In the genomic region with DNA sequence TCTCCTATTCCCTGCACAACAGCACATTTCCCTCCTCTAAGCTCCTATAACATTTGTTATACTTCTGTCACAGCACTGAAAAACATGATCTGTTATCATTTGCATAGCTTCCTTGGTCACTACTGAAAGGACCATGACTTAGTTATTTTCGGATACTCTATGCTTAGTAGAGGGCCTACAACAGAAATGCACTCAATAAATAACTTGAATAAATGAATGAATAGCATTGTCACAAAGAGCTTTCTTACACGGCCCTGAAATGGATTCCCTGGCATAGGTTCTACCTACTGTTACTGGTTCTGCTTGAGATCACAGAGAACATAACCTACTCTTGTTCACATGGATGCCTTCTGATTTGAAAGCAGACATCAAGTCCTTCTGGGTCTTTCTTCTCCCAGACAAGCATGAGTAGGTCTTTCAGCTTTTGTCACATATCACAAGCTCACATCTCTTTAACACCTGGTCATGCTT, we compare ENCODE assay signal across 13 cellular contexts. TPM values are rescaled to one million over a fixed set of nuclear protein-coding genes. Genes with fewer than 3 reads are reported as not detected.
DNase-seq lines count a peak whose midpoint lies in the region; ATAC-seq and TF ChIP-seq lines count a peak whose summit lies in the region.
"Had no signal": no experiment of that assay in that cellular context is flagged by ENCODE, and none has a peak within 500 bp of the region (broad histone marks: within the 10 kb centered on the region; RNA-seq: fewer than 3 reads in every experiment).

No MANE protein-coding gene starts in this region.

- intact Hi-C loops in uterus (cut with DNase I; ENCODE audit: low total_unique reads): no loop called here

- no peaks in the 10 kb centered on the region for H3K9me3 ChIP-seq in uterus
- H3K9me3 ChIP-seq: colonic mucosa, upper lobe of right lung had no signal

- no peak overlapping the region for H3K27ac ChIP-seq in uterus
- H3K27ac ChIP-seq: colonic mucosa, skin epidermis, upper lobe of right lung had no signal

- peak overlapping the region; percentile 66 to 82 (median 72) for H3K27ac Mint-ChIP-seq in IgD-negative memory B cell
- no peak overlapping the region for H3K27ac Mint-ChIP-seq in immature natural killer cell
- H3K27ac Mint-ChIP-seq: naive thymus-derived CD8-positive, alpha-beta T cell had no signal

- H3K4me3 Mint-ChIP-seq in IgD-negative memory B cell: peak overlapping the region; percentile 49 to 77 (median 62)
- H3K4me3 Mint-ChIP-seq in immature natural killer cell: no peak overlapping the region
- H3K4me3 Mint-ChIP-seq: naive thymus-derived CD8-positive, alpha-beta T cell had no signal

- H3K27me3 ChIP-seq in uterus: no peaks in the 10 kb centered on the region
- H3K27me3 ChIP-seq: colonic mucosa, upper lobe of right lung had no signal

- H3K27me3 Mint-ChIP-seq in IgD-negative memory B cell (peaks cover 1% of the 10 kb centered on the region), immature natural killer cell (ENCODE audit: low read depth in 3 of 3) (peaks cover 2 to 4% (median 3%) of the 10 kb centered on the region in 3 donors)

- no peak overlapping the region for H3K4me3 ChIP-seq in uterus
- H3K4me3 ChIP-seq: colonic mucosa, skin epidermis, upper lobe of right lung had no signal

- H3K9me3 Mint-ChIP-seq in IgD-negative memory B cell: no peaks in the 10 kb centered on the region
- no peaks in the 10 kb centered on the region for H3K9me3 Mint-ChIP-seq in immature natural killer cell

- H3K4me1 ChIP-seq in uterus: no peaks in the 10 kb centered on the region
- H3K4me1 ChIP-seq: colonic mucosa, upper lobe of right lung had no signal

- no peak for TF ChIP-seq CTCF in uterus (IDR thresholded peaks at IDR 0.05)

- TF ChIP-seq POLR2A in uterus (IDR thresholded peaks at IDR 0.05): no peak

- H3K4me1 Mint-ChIP-seq in IgD-negative memory B cell (peaks cover 19 to 37% (median 30%) of the 10 kb centered on the region in 3 donors), immature natural killer cell (no peaks in the 10 kb centered on the region)
- H3K4me1 Mint-ChIP-seq: naive thymus-derived CD8-positive, alpha-beta T cell had no signal

- no peak for DNase-seq in DMS153 (lab: John Stamatoyannopoulos, UW)
- DNase-seq in NCI-H2227 treated with DMSO at 0.1 percent for 48 hours (lab: John Stamatoyannopoulos, UW): no peak
- no peak for DNase-seq in uterus
- DNase-seq in immature natural killer cell: no peak
- DNase-seq: colonic mucosa; naive thymus-derived CD8-positive, alpha-beta T cell; NCI-H1930; upper lobe of right lung had no signal

- H3K36me3 Mint-ChIP-seq in IgD-negative memory B cell (peaks cover 3% of the 10 kb centered on the region), immature natural killer cell (no peaks in the 10 kb centered on the region)

- ATAC-seq in GM18498 (IDR thresholded peaks at IDR 0.05; ENCODE audit: unreplicated experiment) (peak; percentile 85), GM19467 (IDR thresholded peaks at IDR 0.05; ENCODE audit: unreplicated experiment) (peak; percentile 37), HG02885 (IDR thresholded peaks at IDR 0.05; ENCODE audit: poor library complexity, unreplicated experiment) (peak; percentile 81)
- ATAC-seq: naive thymus-derived CD8-positive, alpha-beta T cell; upper lobe of right lung had no signal

- no peaks in the 10 kb centered on the region for H3K36me3 ChIP-seq in uterus
- H3K36me3 ChIP-seq: colonic mucosa, upper lobe of right lung had no signal

RNA-seq across cellular contexts. Expression of a gene that starts 41.6 kb away (rescaled TPM):
- 11.6 TPM for polyA plus RNA-seq in IgD-negative memory B cell
- total RNA-seq in uterus: 10 to 100 TPM; 20.4 to 55.2 (median 30.6) TPM
- polyA plus RNA-seq in immature natural killer cell: 1 to 10 TPM in 2 of 3 donors, not detected in 1; 2.0 to 7.9 TPM

Comparison
In these comparisons a context has a peak if more than half of its experiments do, and no peak if none do; other contexts are left out.
1. H3K27ac Mint-ChIP-seq: peak in IgD-negative memory B cell (3 of 3); none in immature natural killer cell (0 of 6).
2. H3K4me3 Mint-ChIP-seq: peak in IgD-negative memory B cell (4 of 4); none in immature natural killer cell (0 of 5).
3. Peak in every context shown above with its lines, with median percentiles within 50 percentile points of each other: ATAC-seq.